12 cellular contexts compared by ENCODE assay signal in the genomic region with DNA sequence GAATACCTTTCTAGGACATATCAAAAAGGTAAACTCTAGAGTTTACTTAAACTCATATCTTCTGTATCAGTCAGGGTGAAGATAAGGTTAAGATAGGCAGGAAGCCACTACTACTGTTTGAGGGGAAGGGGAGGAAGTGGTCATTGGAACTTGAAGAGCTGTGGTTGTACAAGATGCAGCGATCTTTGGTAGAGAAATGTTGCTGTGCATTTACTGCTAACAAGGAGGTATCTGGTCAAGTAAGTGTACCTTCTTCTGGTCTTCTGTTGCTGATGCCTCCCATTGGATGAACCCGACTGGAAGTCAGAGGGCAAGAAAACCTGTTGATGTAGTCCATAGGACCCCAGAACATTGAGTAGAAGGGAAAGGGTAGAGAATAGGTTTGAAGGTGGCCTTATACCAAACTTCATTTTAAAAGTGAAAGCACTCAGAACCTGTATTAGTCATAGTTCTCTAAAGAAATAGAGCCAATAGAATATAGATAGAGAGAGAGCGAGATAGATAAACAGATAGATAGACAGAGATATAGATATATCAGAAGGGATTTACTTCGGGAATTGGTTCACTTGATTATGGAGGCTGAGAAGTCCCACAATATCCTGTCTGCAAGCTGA. TPM values are rescaled to one million over a fixed set of nuclear protein-coding genes. Genes with fewer than 3 reads are reported as not detected.
DNase-seq lines count a peak whose midpoint lies in the region; TF ChIP-seq lines count a peak whose summit lies in the region.
"Had no signal": no experiment of that assay in that cellular context is flagged by ENCODE, and none has a peak within 500 bp of the region (broad histone marks: within the 10 kb centered on the region; RNA-seq: fewer than 3 reads in every experiment).

No MANE protein-coding gene starts in this region.

- no peaks in the 10 kb centered on the region for H3K27me3 ChIP-seq in H7 (ENCODE audit: control insufficient read depth, insufficient read depth, low read length)
- H3K27me3 ChIP-seq: gastrocnemius medialis, SJSA1 had no signal

- peak overlapping the region; percentile 51 for H3K4me3 Mint-ChIP-seq in activated naive CD8-positive, alpha-beta T cell treated with anti-CD3 and anti-CD28 coated beads for 36 hours
- peak overlapping the region; percentile 72 for H3K4me3 Mint-ChIP-seq in stimulated activated naive CD8-positive, alpha-beta T cell treated with anti-CD3 and anti-CD28 coated beads, Interleukin-15, Interleukin-2, amounts not matched to agents 100 ng/mL and 50 ng/mL, for 24 hours

- H3K4me1 Mint-ChIP-seq in activated naive CD8-positive, alpha-beta T cell treated with anti-CD3 and anti-CD28 coated beads for 36 hours: peaks cover 23% of the 10 kb centered on the region
- H3K4me1 Mint-ChIP-seq in stimulated activated naive CD8-positive, alpha-beta T cell treated with anti-CD3 and anti-CD28 coated beads, Interleukin-15, Interleukin-2, amounts not matched to agents 100 ng/mL and 50 ng/mL, for 24 hours (ENCODE audit: low read depth): peaks cover 28% of the 10 kb centered on the region

- peaks cover 34% of the 10 kb centered on the region for H3K9me3 Mint-ChIP-seq in activated naive CD8-positive, alpha-beta T cell treated with anti-CD3 and anti-CD28 coated beads for 36 hours
- H3K9me3 Mint-ChIP-seq in stimulated activated naive CD8-positive, alpha-beta T cell treated with anti-CD3 and anti-CD28 coated beads, Interleukin-15, Interleukin-2, amounts not matched to agents 100 ng/mL and 50 ng/mL, for 24 hours: peaks cover 27% of the 10 kb centered on the region

- peaks cover 24% of the 10 kb centered on the region for H3K36me3 Mint-ChIP-seq in activated naive CD8-positive, alpha-beta T cell treated with anti-CD3 and anti-CD28 coated beads for 36 hours
- H3K36me3 Mint-ChIP-seq in stimulated activated naive CD8-positive, alpha-beta T cell treated with anti-CD3 and anti-CD28 coated beads, Interleukin-15, Interleukin-2, amounts not matched to agents 100 ng/mL and 50 ng/mL, for 24 hours (ENCODE audit: low read depth): peaks cover 8% of the 10 kb centered on the region

- peak overlapping the region; percentile 88 for H3K27ac Mint-ChIP-seq in activated naive CD8-positive, alpha-beta T cell treated with anti-CD3 and anti-CD28 coated beads for 36 hours
- peak overlapping the region; percentile 83 for H3K27ac Mint-ChIP-seq in stimulated activated naive CD8-positive, alpha-beta T cell treated with anti-CD3 and anti-CD28 coated beads, Interleukin-15, Interleukin-2, amounts not matched to agents 100 ng/mL and 50 ng/mL, for 24 hours

- no peaks in the 10 kb centered on the region for H3K27me3 Mint-ChIP-seq in activated naive CD8-positive, alpha-beta T cell treated with anti-CD3 and anti-CD28 coated beads for 36 hours
- H3K27me3 Mint-ChIP-seq in stimulated activated naive CD8-positive, alpha-beta T cell treated with anti-CD3 and anti-CD28 coated beads, Interleukin-15, Interleukin-2, amounts not matched to agents 100 ng/mL and 50 ng/mL, for 24 hours: no peaks in the 10 kb centered on the region

- DNase-seq in activated effector memory CD4-positive, alpha-beta T cell treated with Interleukin-2 at 50 U/mL for 16 hours: peak; percentile 30
- no peak for DNase-seq in activated effector memory CD4-positive, alpha-beta T cell treated with anti-CD3 and anti-CD28 coated beads, Interleukin-2, amount 50 U/mL, for 16 hours
- DNase-seq in T-helper 1 cell (peak in 3 of 5 donors; percentile 7 to 81 (median 12)), islet precursor cell (no peak), GM20000 (ENCODE audit: low spot score) (no peak), H7 (no peak)
- peak; percentile 3 for DNase-seq in activated naive CD8-positive, alpha-beta T cell treated with anti-CD3 and anti-CD28 coated beads for 36 hours
- DNase-seq: DMS153, gastrocnemius medialis had no signal

- no peaks in the 10 kb centered on the region for H3K36me3 ChIP-seq in H7 (replicated peaks; ENCODE audit: control insufficient read depth, insufficient read depth, low read length)
- H3K36me3 ChIP-seq: gastrocnemius medialis, SJSA1 had no signal

- H3K4me3 ChIP-seq in H7 (ENCODE audit: insufficient read depth, low read depth, low read length): no peak overlapping the region
- H3K4me3 ChIP-seq: gastrocnemius medialis, lung, SJSA1 had no signal

- no peak for TF ChIP-seq CTCF in GM20000 (IDR thresholded peaks at IDR 0.05; ENCODE audit: extremely low read depth, missing control alignments)

RNA-seq across cellular contexts. Expression of a gene that starts 47.9 kb away (rescaled TPM):
- 10 to 100 TPM; 12.3 to 13.7 TPM for total RNA-seq in activated naive CD8-positive, alpha-beta T cell treated with anti-CD3 and anti-CD28 coated beads for 36 hours
- total RNA-seq in H7 (2014; rRNA removed; shearing (Covaris generic)): 4.3 and 6.6 TPM in 2 replicates

Comparison
In these comparisons a context has a peak if more than half of its experiments do, and no peak if none do; other contexts are left out.
1. DNase-seq: peak in activated effector memory CD4-positive, alpha-beta T cell treated with Interleukin-2 at 50 U/mL for 16 hours (single experiment), T-helper 1 cell (3 of 5) and activated naive CD8-positive, alpha-beta T cell treated with anti-CD3 and anti-CD28 coated beads for 36 hours (single experiment); none in activated effector memory CD4-positive, alpha-beta T cell treated with anti-CD3 and anti-CD28 coated beads, Interleukin-2, amount 50 U/mL, for 16 hours (single experiment), islet precursor cell (single experiment), GM20000 (single experiment) and H7 (single experiment).